ENCODE assay signal across 24 cellular contexts in the genomic region with DNA sequence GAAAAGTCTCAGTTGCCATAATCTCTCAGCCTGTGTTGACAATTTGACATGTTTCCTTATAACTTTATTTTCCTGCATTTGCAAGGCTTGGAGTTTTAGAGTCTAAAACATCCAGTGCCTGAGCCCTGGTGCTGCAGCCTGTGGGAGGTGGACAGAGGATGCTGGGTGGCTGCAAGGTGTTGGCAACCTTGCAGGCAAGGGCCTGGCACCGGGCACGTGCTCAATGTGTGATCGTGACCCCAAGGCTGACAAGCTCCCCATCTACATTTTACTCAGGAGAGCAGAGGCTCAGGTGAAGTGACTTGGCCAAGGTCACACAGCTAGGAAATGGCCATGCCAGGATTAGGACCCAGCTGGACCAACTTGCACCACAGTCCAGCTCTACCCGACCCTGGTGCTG.
"Had no signal": no experiment of that assay in that cellular context is flagged by ENCODE, and none has a peak within 500 bp of the region (broad histone marks: within the 10 kb centered on the region; RNA-seq: fewer than 3 reads in every experiment).

No MANE protein-coding gene starts in this region.

- H3K4me3 Mint-ChIP-seq: activated naive CD8-positive, alpha-beta T cell treated with anti-CD3 and anti-CD28 coated beads for 36 hours; activated T-cell treated with anti-CD3 and anti-CD28 coated beads, Interleukin-2, amount 50 U/mL, for 4 hours; natural killer cell treated with Interleukin-12 subunit alpha and Interleukin-12 subunit beta and Interleukin-15 and Interleukin-18, amount 100 ng/mL, for 72 hours; stimulated activated memory B cell treated with anti-CD40 and anti-IgM and Interleukin-4, amounts not matched to agents 10 μg/mL and 1 μg/mL and 100 μg/mL, for 72 hours; T-helper 1 cell treated with Interleukin-12 subunit alpha and Interleukin-12 subunit beta and Interleukin-4 antibody, amounts not matched to agents 30 μg/mL and 1 μg/mL, for 36 hours; WTC11 had no signal

- H3K4me3 ChIP-seq: breast epithelium, coronary artery, gastroesophageal sphincter, left lung, skin epidermis, stomach, suprapubic skin, transverse colon had no signal

- H3K36me3 Mint-ChIP-seq: activated naive CD8-positive, alpha-beta T cell treated with anti-CD3 and anti-CD28 coated beads for 36 hours; natural killer cell treated with Interleukin-12 subunit alpha and Interleukin-12 subunit beta and Interleukin-15 and Interleukin-18, amount 100 ng/mL, for 72 hours had no signal

- H3K4me1 ChIP-seq: breast epithelium, suprapubic skin had no signal

- H3K4me1 Mint-ChIP-seq: activated naive CD8-positive, alpha-beta T cell treated with anti-CD3 and anti-CD28 coated beads for 36 hours; stimulated activated memory B cell treated with anti-CD40 and anti-IgM and Interleukin-4, amounts not matched to agents 10 μg/mL and 1 μg/mL and 100 μg/mL, for 72 hours had no signal

- ATAC-seq: activated T-cell treated with anti-CD3 and anti-CD28 coated beads, Interleukin-2, amount 50 U/mL, for 4 hours; gastroesophageal sphincter; natural killer cell treated with Interleukin-12 subunit alpha and Interleukin-12 subunit beta and Interleukin-15 and Interleukin-18, amount 100 ng/mL, for 72 hours; stimulated activated memory B cell treated with anti-CD40 and anti-IgM and Interleukin-4, amounts not matched to agents 10 μg/mL and 1 μg/mL and 100 μg/mL, for 72 hours had no signal

- H3K27ac Mint-ChIP-seq: activated naive CD8-positive, alpha-beta T cell treated with anti-CD3 and anti-CD28 coated beads for 36 hours; activated T-helper 2 cell treated with anti-CD3 and anti-CD28 coated beads, Interferon-gamma antibody, Interleukin-2, Interleukin-4, amounts not matched to agents 10 μg/mL and 5 μg/mL and 100 μg/mL, durations not matched to agents 14 hours and 24 hours and 36 hours; natural killer cell treated with Interleukin-12 subunit alpha and Interleukin-12 subunit beta and Interleukin-15 and Interleukin-18, amount 100 ng/mL, for 72 hours; stimulated activated memory B cell treated with anti-CD40 and anti-IgM and Interleukin-4, amounts not matched to agents 10 μg/mL and 1 μg/mL and 100 μg/mL, for 72 hours; T-helper 1 cell treated with Interleukin-12 subunit alpha and Interleukin-12 subunit beta and Interleukin-4 antibody, amounts not matched to agents 30 μg/mL and 1 μg/mL, for 36 hours had no signal

- FAIRE-seq: kidney, urothelium cell line had no signal

- H3K27me3 Mint-ChIP-seq: activated naive CD8-positive, alpha-beta T cell treated with anti-CD3 and anti-CD28 coated beads for 36 hours had no signal

- H3K9me3 Mint-ChIP-seq: activated naive CD8-positive, alpha-beta T cell treated with anti-CD3 and anti-CD28 coated beads for 36 hours; activated T-cell treated with anti-CD3 and anti-CD28 coated beads, Interleukin-2, amount 50 U/mL, for 4 hours; activated T-helper 2 cell treated with anti-CD3 and anti-CD28 coated beads, Interferon-gamma antibody, Interleukin-2, Interleukin-4, amounts not matched to agents 10 μg/mL and 5 μg/mL and 100 μg/mL, durations not matched to agents 14 hours and 24 hours and 36 hours; natural killer cell treated with Interleukin-12 subunit alpha and Interleukin-12 subunit beta and Interleukin-15 and Interleukin-18, amount 100 ng/mL, for 72 hours; T-helper 1 cell treated with Interleukin-12 subunit alpha and Interleukin-12 subunit beta and Interleukin-4 antibody, amounts not matched to agents 30 μg/mL and 1 μg/mL, for 36 hours had no signal

- H3K36me3 ChIP-seq: breast epithelium, transverse colon had no signal

- H3K9me3 ChIP-seq: breast epithelium, gastroesophageal sphincter, left lung, stomach, suprapubic skin, transverse colon had no signal

- DNase-seq: activated CD8-positive, alpha-beta memory T cell treated with anti-CD3 and anti-CD28 coated beads for 24 hours; activated CD8-positive, alpha-beta memory T cell treated with anti-CD3 and anti-CD28 coated beads, Interleukin-2, amount 50 U/mL, for 48 hours; activated naive CD4-positive, alpha-beta T cell; activated naive CD8-positive, alpha-beta T cell treated with anti-CD3 and anti-CD28 coated beads for 36 hours; activated T-cell treated with anti-CD3 and anti-CD28 coated beads, Interleukin-2, amount 50 U/mL, for 4 hours; cerebellar nuclear complex; kidney; mammary epithelial cell; stomach; T1000; transverse colon had no signal

- H3K27ac ChIP-seq: epithelial cell of prostate, suprapubic skin, transverse colon had no signal

- H3K27me3 ChIP-seq: breast epithelium, gastroesophageal sphincter, left lung, stomach, suprapubic skin, transverse colon had no signal
